Comparison of ENCODE assay signal across 14 cellular contexts in the genomic region with DNA sequence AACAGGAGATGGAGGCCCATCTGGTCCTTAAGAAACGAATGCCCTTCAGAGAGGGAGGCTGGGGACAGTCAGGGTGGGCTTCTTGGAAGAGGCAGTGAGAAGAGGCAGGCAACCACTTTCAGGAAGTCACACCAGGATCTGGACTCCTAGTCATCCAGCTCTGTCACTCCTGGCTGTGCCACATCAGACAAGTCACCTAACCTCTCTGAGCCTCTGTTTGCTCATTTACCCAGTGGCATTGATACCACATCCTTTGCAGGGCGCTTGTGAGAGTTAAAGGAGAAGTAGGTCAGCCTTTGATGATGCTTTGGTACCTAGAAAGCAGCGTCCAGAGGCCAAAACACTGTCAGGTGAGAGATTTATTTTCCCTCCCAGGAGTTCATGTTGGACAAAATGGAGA. TPM values are rescaled to one million over a fixed set of nuclear protein-coding genes. Genes with fewer than 3 reads are reported as not detected.
"Had no signal": no experiment of that assay in that cellular context is flagged by ENCODE, and none has a peak within 500 bp of the region (broad histone marks: within the 10 kb centered on the region; RNA-seq: fewer than 3 reads in every experiment).

No MANE protein-coding gene starts in this region.

- H3K36me3 ChIP-seq: gastrocnemius medialis, heart left ventricle, lower lobe of right lung, prostate gland, thyroid gland had no signal

- H3K9me3 Mint-ChIP-seq: nephron had no signal

- H3K4me1 ChIP-seq: lower lobe of right lung, prostate gland, thyroid gland had no signal

- H3K9me3 ChIP-seq: gastrocnemius medialis, heart left ventricle, lower lobe of right lung, prostate gland, thyroid gland had no signal

- H3K27ac Mint-ChIP-seq: nephron had no signal

- DNase-seq: activated effector memory CD4-positive, alpha-beta T cell treated with Interleukin-2 at 50 U/mL for 16 hours; dorsolateral prefrontal cortex; erythroblast; gastrocnemius medialis; heart left ventricle; lower lobe of right lung; SW 1271; thyroid gland had no signal

- H3K4me3 Mint-ChIP-seq: nephron had no signal

- H3K4me3 ChIP-seq: dorsolateral prefrontal cortex, gastrocnemius medialis, heart left ventricle, lower lobe of right lung, prostate gland, thyroid gland had no signal

- H3K27me3 ChIP-seq: gastrocnemius medialis, thyroid gland had no signal

- ATAC-seq: gastrocnemius medialis, heart left ventricle, lower lobe of right lung, sciatic nerve had no signal

- H3K27ac ChIP-seq: dorsolateral prefrontal cortex, gastrocnemius medialis, heart left ventricle, lower lobe of right lung, prostate gland, thyroid gland had no signal

RNA-seq across cellular contexts. Expression of a gene that starts 11.1 kb away (rescaled TPM):
- total RNA-seq: lower lobe of right lung, omental fat pad, prostate gland, sciatic nerve, SK-MEL-5, thyroid gland, urinary bladder had no signal
